Comparison of ENCODE assay signal across 1 cellular context in genomic region chr19:52217576-52217975, GRCh38.
A peak's percentile ranks its signal among the peaks of the same experiment; 100 is the strongest.
TF ChIP-seq lines count a peak whose summit lies in the region.

No MANE protein-coding gene starts in this region.

TF ChIP-seq in WTC11, 78 proteins besides CTCF, POLR2A, EP300 and RAD21 (continued from another document):
- TF ChIP-seq, protein P1, sequence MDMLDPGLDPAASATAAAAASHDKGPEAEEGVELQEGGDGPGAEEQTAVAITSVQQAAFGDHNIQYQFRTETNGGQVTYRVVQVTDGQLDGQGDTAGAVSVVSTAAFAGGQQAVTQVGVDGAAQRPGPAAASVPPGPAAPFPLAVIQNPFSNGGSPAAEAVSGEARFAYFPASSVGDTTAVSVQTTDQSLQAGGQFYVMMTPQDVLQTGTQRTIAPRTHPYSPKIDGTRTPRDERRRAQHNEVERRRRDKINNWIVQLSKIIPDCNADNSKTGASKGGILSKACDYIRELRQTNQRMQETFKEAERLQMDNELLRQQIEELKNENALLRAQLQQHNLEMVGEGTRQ (CRISPR knock-in tag; IDR thresholded peaks at IDR 0.05) = peak; percentile 75
- no peak for TF ChIP-seq ZNF423 (CRISPR knock-in tag; IDR thresholded peaks at IDR 0.05)
- TF ChIP-seq, protein P2, sequence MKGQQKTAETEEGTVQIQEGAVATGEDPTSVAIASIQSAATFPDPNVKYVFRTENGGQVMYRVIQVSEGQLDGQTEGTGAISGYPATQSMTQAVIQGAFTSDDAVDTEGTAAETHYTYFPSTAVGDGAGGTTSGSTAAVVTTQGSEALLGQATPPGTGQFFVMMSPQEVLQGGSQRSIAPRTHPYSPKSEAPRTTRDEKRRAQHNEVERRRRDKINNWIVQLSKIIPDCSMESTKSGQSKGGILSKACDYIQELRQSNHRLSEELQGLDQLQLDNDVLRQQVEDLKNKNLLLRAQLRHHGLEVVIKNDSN (CRISPR knock-in tag; IDR thresholded peaks at IDR 0.05) = peak; percentile 65
